Comparison of ENCODE assay signal across 35 cellular contexts in the genomic region with DNA sequence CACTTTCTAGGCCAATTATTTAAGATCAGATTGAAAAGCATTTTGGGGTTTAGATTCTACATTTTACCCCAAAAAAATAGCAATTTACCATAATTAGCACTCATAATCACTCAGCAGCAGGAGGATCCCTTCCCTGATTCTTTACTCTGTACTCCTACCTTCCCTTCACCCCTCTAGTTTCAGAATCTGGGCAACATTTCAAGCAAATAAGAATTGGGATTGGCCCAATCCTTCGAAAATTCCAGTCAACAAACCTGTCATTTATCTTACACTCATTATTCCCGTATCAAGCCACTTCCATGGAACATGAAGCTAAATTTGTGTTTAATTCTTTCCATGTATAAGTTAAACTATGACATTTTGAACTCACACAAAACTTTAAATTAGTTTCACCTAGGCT.
"Had no signal": no experiment of that assay in that cellular context is flagged by ENCODE, and none has a peak within 500 bp of the region (broad histone marks: within the 10 kb centered on the region; RNA-seq: fewer than 3 reads in every experiment).

No MANE protein-coding gene starts in this region.

- H3K4me3 ChIP-seq: MG63 had no signal

- H3K27me3 ChIP-seq: MG63 had no signal

- H3K27ac ChIP-seq: KMS-11 had no signal

- H3K9ac ChIP-seq: KMS-11 had no signal

- H3K9me3 ChIP-seq: MG63 had no signal

- H3K4me2 ChIP-seq: KMS-11 had no signal

- H3K36me3 ChIP-seq: MG63 had no signal

- DNase-seq: Karpas-422, Kasumi-1, KG1, MG63, MM.1S, MV-4-11, NCI-H1048, NCI-H1092, NCI-H1092 treated with DMSO at 0.1 percent for 48 hours, NCI-H1105, NCI-H1105 treated with DMSO at 0.1 percent for 48 hours, NCI-H1417, NCI-H1417 treated with DMSO at 0.1 percent for 48 hours, NCI-H1436 treated with DMSO at 0.1 percent for 48 hours, NCI-H146, NCI-H1694, NCI-H1694 treated with DMSO at 0.1 percent for 48 hours, NCI-H187, NCI-H187 treated with DMSO at 0.1 percent for 48 hours, NCI-H1930, NCI-H2029, NCI-H2029 treated with DMSO at 0.1 percent for 48 hours, NCI-H2081, NCI-H2081 treated with DMSO at 0.1 percent for 48 hours, NCI-H2107, NCI-H2171, NCI-H2171 treated with DMSO at 0.1 percent for 48 hours, NCI-H2227 treated with DMSO at 0.1 percent for 48 hours, NCI-H226, NCI-H345, NCI-H446, NCI-H446 treated with DMSO at 0.1 percent for 48 hours, NCI-H510A, NCI-H510A treated with DMSO at 0.1 percent for 48 hours had no signal
